In the genomic region with DNA sequence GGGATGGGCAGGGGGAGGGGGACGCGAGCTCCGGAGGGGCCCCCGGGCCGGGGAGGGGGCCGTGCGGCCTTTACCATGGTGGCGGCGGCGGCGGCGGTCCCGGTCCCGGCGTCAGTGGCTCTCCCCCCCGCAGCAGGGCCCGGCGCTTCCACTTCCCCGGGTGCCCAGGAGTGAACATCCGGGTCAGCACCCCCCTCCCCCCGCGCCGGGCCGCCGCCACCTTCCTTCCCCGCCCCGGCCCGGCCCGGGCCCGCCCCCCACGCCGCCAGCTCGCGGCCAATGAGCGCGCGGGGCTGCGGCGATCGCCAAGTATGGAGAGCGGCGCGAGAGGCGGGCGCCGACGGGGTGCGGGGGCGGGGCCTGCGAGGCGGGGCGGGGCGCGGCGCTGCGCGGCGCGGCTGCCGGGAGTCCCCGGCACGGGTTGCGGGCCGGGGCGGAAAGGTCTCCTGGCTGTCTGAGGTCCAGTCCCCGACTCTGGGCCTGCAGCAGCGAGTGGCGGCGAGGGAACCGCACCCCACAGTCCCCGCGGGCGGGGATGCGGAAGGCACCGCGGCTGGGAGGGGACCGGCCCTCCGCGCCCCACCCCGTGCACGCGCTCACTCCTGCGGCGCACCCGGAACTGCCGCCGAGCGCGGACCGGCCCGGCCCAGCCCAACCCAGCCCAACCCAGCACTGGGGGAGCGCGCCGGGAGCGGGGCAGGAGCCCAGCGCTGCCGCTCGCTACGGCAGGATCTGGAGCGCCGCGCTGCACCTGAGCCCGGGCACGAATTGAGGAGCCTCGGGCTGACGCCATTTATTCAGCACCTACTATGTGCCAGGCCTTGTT, we compare ENCODE assay signal across 8 cellular contexts. TPM values are rescaled to one million over a fixed set of nuclear protein-coding genes. Genes with fewer than 3 reads are reported as not detected.
DNase-seq lines count a peak whose midpoint lies in the region; TF ChIP-seq lines count a peak whose summit lies in the region.

A gene (minus strand): TSS at position 178 of the 826 bp plus-strand sequence. CDS start 101 bp downstream, at position 77.

- peaks cover 42% of the 10 kb centered on the region for H3K4me1 Mint-ChIP-seq in mesothelial cell of epicardium

- DNase-seq in COLO829 (ENCODE audit: low spot score) (peak; percentile 71), GM20000 (ENCODE audit: low spot score) (peak; percentile 99), HS-5 (ENCODE audit: low read depth) (peak; percentile 32), NT2/D1 (ENCODE audit: low read depth, low spot score) (no peak), mesothelial cell of epicardium (ENCODE audit: low spot score in 2 of 2, unreplicated experiment in 2 of 2) (peak; percentile 90)
- peak; percentile 96 for DNase-seq in activated CD8-positive, alpha-beta memory T cell treated with anti-CD3 and anti-CD28 coated beads, Interleukin-2, amount 50 U/mL, for 4 hours
- peak; percentile 86 to 91 for DNase-seq in stimulated activated CD8-positive, alpha-beta memory T cell treated with anti-CD3 and anti-CD28 coated beads, Interleukin-15, amount 100 ng/mL, for 4 hours (ENCODE audit: low read depth in 2 of 2)

- H3K27me3 Mint-ChIP-seq in mesothelial cell of epicardium (ENCODE audit: low read depth), result no peaks in the 10 kb centered on the region

- peaks cover 24% of the 10 kb centered on the region for H3K36me3 ChIP-seq in NT2/D1 (ENCODE audit: insufficient read depth, insufficient read length, low read length)

- TF ChIP-seq CTCF in GM20000 (IDR thresholded peaks at IDR 0.05; ENCODE audit: extremely low read depth, missing control alignments) (no peak), mesothelial cell of epicardium (IDR thresholded peaks at IDR 0.05; ENCODE audit: unreplicated experiment) (no peak)

- no peaks in the 10 kb centered on the region for H3K9me3 ChIP-seq in NT2/D1 (ENCODE audit: insufficient read depth, low read length)

- H3K4me3 ChIP-seq in NT2/D1 (ENCODE audit: insufficient read length, low read depth), result peak within 1 kb of the TSS; percentile 90

- H3K9me3 Mint-ChIP-seq in mesothelial cell of epicardium, result no peaks in the 10 kb centered on the region

- peaks cover 19% of the 10 kb centered on the region for H3K4me1 ChIP-seq in NT2/D1 (ENCODE audit: insufficient read depth, insufficient read length)

- peak within 1 kb of the TSS; percentile 93 for H3K9ac ChIP-seq in NT2/D1 (ENCODE audit: insufficient read length, low read depth)

- H3K27ac Mint-ChIP-seq in mesothelial cell of epicardium, result peak within 1 kb of the TSS; percentile 96

- peak within 1 kb of the TSS; percentile 93 for H3K4me3 Mint-ChIP-seq in mesothelial cell of epicardium

- no peaks in the 10 kb centered on the region for H3K36me3 Mint-ChIP-seq in mesothelial cell of epicardium

- in situ Hi-C loops in endometrial microvascular endothelial cells (cut with HindIII; ENCODE audit: inconsistent ontology term, low pct_unique_long_range_greater_than_20kb, low sequenced_read_pairs), result loop anchor here (25.0 kb wide), 1 partner anchor 102 kb away; a partner anchor contains a TSS

- H3K27me3 ChIP-seq in NT2/D1 (ENCODE audit: insufficient read depth, insufficient read length), result no peaks in the 10 kb centered on the region

RNA-seq across cellular contexts. Expression of the gene that starts here (rescaled TPM):
- total RNA-seq in endometrial microvascular endothelial cells (ENCODE audit: inconsistent ontology term) (146 TPM), mesothelial cell of epicardium (192 to 209 TPM (median 204 TPM) in 3 replicates)
